ENCODE assay signal across 13 cellular contexts in the genomic region with DNA sequence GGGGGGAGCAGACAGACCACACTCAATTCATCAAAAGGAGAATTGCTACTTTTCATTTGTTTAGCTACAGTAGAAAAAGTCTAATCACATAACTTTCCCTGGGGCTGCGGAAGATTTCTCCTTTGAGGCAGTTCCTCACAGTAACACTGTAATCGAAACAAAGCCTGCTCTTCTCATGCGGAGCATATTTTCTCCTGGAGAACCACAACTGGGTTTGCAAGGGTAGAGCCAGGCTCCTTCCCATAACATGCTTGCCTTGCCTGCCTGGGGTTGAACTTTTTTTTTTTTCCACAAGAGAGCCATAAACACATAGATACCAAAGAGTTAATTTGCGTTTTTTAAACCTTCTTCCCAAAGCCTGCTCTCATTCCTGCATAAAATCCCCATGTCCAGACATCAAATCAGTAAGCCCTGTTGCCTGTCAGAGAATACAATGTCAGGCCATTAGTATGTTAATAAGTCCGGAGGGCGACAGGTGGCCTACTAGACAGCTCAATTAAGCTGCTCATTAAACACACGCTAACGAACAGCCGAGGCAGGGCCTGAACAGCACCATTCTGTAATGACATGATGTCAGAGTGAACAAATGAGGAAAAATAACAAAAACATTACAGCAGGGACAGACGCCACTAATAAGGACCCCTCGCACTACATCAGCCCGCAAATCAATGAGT.
"Had no signal": no experiment of that assay in that cellular context is flagged by ENCODE, and none has a peak within 500 bp of the region (broad histone marks: within the 10 kb centered on the region; RNA-seq: fewer than 3 reads in every experiment).

No MANE protein-coding gene starts in this region.

- H3K27me3 ChIP-seq: ascending aorta, right atrium auricular region, tibial artery had no signal

- H3K9me3 ChIP-seq: ascending aorta, tibial artery had no signal

- H3K36me3 Mint-ChIP-seq: activated CD4-positive, alpha-beta memory T cell treated with anti-CD3 and anti-CD28 coated beads for 36 hours; stimulated activated effector memory CD8-positive, alpha-beta T cell treated with anti-CD3 and anti-CD28 coated beads, Interleukin-12 subunit alpha, Interleukin-12 subunit beta, amount 100 ng/mL, for 72 hours had no signal

- ATAC-seq: activated naive CD8-positive, alpha-beta T cell treated with anti-CD3 and anti-CD28 coated beads, Interleukin-2, amount 50 U/mL, for 24 hours; left ventricle myocardium superior; stimulated activated effector memory CD8-positive, alpha-beta T cell treated with anti-CD3 and anti-CD28 coated beads, Interleukin-12 subunit alpha, Interleukin-12 subunit beta, amount 100 ng/mL, for 72 hours; T-helper 17 cell had no signal

- H3K27ac Mint-ChIP-seq: activated CD4-positive, alpha-beta memory T cell treated with anti-CD3 and anti-CD28 coated beads for 36 hours; activated naive CD8-positive, alpha-beta T cell treated with anti-CD3 and anti-CD28 coated beads, Interleukin-2, amount 50 U/mL, for 24 hours; stimulated activated effector memory CD8-positive, alpha-beta T cell treated with anti-CD3 and anti-CD28 coated beads, Interleukin-12 subunit alpha, Interleukin-12 subunit beta, amount 100 ng/mL, for 72 hours had no signal

- H3K9me3 Mint-ChIP-seq: activated CD4-positive, alpha-beta memory T cell treated with anti-CD3 and anti-CD28 coated beads for 36 hours; activated naive CD8-positive, alpha-beta T cell treated with anti-CD3 and anti-CD28 coated beads, Interleukin-2, amount 50 U/mL, for 24 hours; stimulated activated effector memory CD8-positive, alpha-beta T cell treated with anti-CD3 and anti-CD28 coated beads, Interleukin-12 subunit alpha, Interleukin-12 subunit beta, amount 100 ng/mL, for 72 hours had no signal

- H3K36me3 ChIP-seq: ascending aorta, right atrium auricular region, tibial artery had no signal

- H3K4me2 ChIP-seq: smooth muscle cell had no signal

- H3K27me3 Mint-ChIP-seq: activated naive CD8-positive, alpha-beta T cell treated with anti-CD3 and anti-CD28 coated beads, Interleukin-2, amount 50 U/mL, for 24 hours; T-helper 17 cell had no signal

- H3K79me2 ChIP-seq: parathyroid adenoma had no signal

- DNase-seq: activated CD4-positive, alpha-beta memory T cell treated with anti-CD3 and anti-CD28 coated beads for 36 hours; activated CD4-positive, alpha-beta T cell treated with anti-CD3 and anti-CD28 coated beads for 1 hour; activated CD8-positive, alpha-beta memory T cell treated with anti-CD3 and anti-CD28 coated beads, Interleukin-2, amount 50 U/mL, for 4 hours; activated naive CD8-positive, alpha-beta T cell treated with anti-CD3 and anti-CD28 coated beads, Interleukin-2, amount 50 U/mL, for 24 hours; kidney; left ventricle myocardium superior; T-helper 17 cell; tibial artery had no signal

- H3K4me1 ChIP-seq: parathyroid adenoma, right atrium auricular region had no signal

- H3K4me3 Mint-ChIP-seq: activated CD4-positive, alpha-beta memory T cell treated with anti-CD3 and anti-CD28 coated beads for 36 hours; activated naive CD8-positive, alpha-beta T cell treated with anti-CD3 and anti-CD28 coated beads, Interleukin-2, amount 50 U/mL, for 24 hours; stimulated activated effector memory CD8-positive, alpha-beta T cell treated with anti-CD3 and anti-CD28 coated beads, Interleukin-12 subunit alpha, Interleukin-12 subunit beta, amount 100 ng/mL, for 72 hours; T-helper 17 cell had no signal

- H3K27ac ChIP-seq: ascending aorta, parathyroid adenoma, right atrium auricular region, tibial artery had no signal

- H3K4me3 ChIP-seq: ascending aorta, right atrium auricular region, smooth muscle cell, tibial artery had no signal

- H2AFZ ChIP-seq: parathyroid adenoma had no signal
